In the genomic region with DNA sequence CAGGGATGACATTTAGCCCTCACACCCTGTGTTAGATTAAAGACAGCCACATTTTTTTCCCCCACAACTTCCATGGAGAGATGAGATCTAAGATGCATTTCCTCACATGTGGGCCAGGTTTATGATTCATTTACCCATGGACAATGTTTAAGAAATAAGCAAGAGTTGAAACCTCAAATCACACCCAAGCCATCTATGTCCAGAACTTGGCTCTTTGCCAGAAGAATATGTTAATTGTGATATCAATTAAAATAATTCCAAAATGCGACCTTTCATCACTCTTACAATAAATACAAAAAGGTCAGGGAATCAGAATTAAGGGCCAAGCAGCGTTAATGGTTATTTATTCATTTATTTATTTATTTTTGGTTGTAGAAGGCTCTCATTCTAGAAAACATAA, we compare ENCODE assay signal across 34 cellular contexts.
"Had no signal": no experiment of that assay in that cellular context is flagged by ENCODE, and none has a peak within 500 bp of the region (broad histone marks: within the 10 kb centered on the region; RNA-seq: fewer than 3 reads in every experiment).

No MANE protein-coding gene starts in this region.

- H3K36me3 ChIP-seq: MG63 had no signal

- H3K4me3 ChIP-seq: MG63 had no signal

- DNase-seq: Karpas-422, Kasumi-1, MG63, MM.1S, MV-4-11, NCI-H1048, NCI-H1092, NCI-H1092 treated with DMSO at 0.1 percent for 48 hours, NCI-H1105, NCI-H1105 treated with DMSO at 0.1 percent for 48 hours, NCI-H1417, NCI-H1417 treated with DMSO at 0.1 percent for 48 hours, NCI-H1436, NCI-H1436 treated with DMSO at 0.1 percent for 48 hours, NCI-H146, NCI-H1694, NCI-H1694 treated with DMSO at 0.1 percent for 48 hours, NCI-H187, NCI-H187 treated with DMSO at 0.1 percent for 48 hours, NCI-H1930, NCI-H2029, NCI-H2029 treated with DMSO at 0.1 percent for 48 hours, NCI-H2081, NCI-H2081 treated with DMSO at 0.1 percent for 48 hours, NCI-H2107, NCI-H2171, NCI-H2171 treated with DMSO at 0.1 percent for 48 hours, NCI-H2227 treated with DMSO at 0.1 percent for 48 hours, NCI-H226, NCI-H345, NCI-H446, NCI-H446 treated with DMSO at 0.1 percent for 48 hours, NCI-H510A, NCI-H510A treated with DMSO at 0.1 percent for 48 hours had no signal

- H3K9me3 ChIP-seq: MG63 had no signal

- H3K27me3 ChIP-seq: MG63 had no signal
